ENCODE assay signal across 28 cellular contexts in genomic region chr9:137293094-137293481, GRCh38. TPM values are rescaled to one million over a fixed set of nuclear protein-coding genes. Genes with fewer than 3 reads are reported as not detected.
DNase-seq lines count a peak whose midpoint lies in the region; ATAC-seq and TF ChIP-seq lines count a peak whose summit lies in the region.
"Had no signal": no experiment of that assay in that cellular context is flagged by ENCODE, and none has a peak within 500 bp of the region (broad histone marks: within the 10 kb centered on the region; RNA-seq: fewer than 3 reads in every experiment).

No MANE protein-coding gene starts in this region.

- H3K18ac ChIP-seq in mesendoderm (ENCODE audit: low read length) = no peak overlapping the region

- H2AK5ac ChIP-seq in mesendoderm (ENCODE audit: low read length) = no peak overlapping the region

- H3K4me2 ChIP-seq in mesendoderm (ENCODE audit: low read length) = no peak overlapping the region

- ATAC-seq in upper lobe of left lung (ENCODE audit: low FRiP score in 2 of 2) (no peak), left lobe of liver (no peak)
- ATAC-seq: activated CD8-positive, alpha-beta T cell treated with anti-CD3 and anti-CD28 coated beads, Interleukin-2, amount 10 ng/mL, durations not matched to agents 7 days and 5 days had no signal

- no peak overlapping the region for H3K4me3 ChIP-seq in Peyer's patch
- H3K4me3 ChIP-seq in endodermal cell (ENCODE audit: low read length) = no peak overlapping the region
- peak overlapping the region in 1 of 4 donors; percentile 46 for H3K4me3 ChIP-seq in upper lobe of left lung
- H3K4me3 ChIP-seq in mesendoderm (ENCODE audit: low read length) = no peak overlapping the region
- H3K4me3 ChIP-seq: tibial nerve had no signal

- 90 to 91% methylated on average over 6 to 15 of the region's 15 CpGs for WGBS in endodermal cell (ENCODE audit: insufficient coverage in 1 of 2, insufficient read length in 1 of 2), 2 experiments
- WGBS in upper lobe of left lung, 2 donors = 72% methylated on average over 14 to 15 of the region's 15 CpGs
- WGBS in mesendoderm (ENCODE audit: extremely low coverage, insufficient coverage, low lambda C conversion rate) = no CpG with 5 or more reads among the region's 15 CpGs

- H3K4me3 Mint-ChIP-seq in endodermal cell (no peak overlapping the region), neural crest cell (peak overlapping the region; percentile 51)
- H3K4me3 Mint-ChIP-seq: activated CD8-positive, alpha-beta T cell treated with anti-CD3 and anti-CD28 coated beads, Interleukin-2, amount 10 ng/mL, durations not matched to agents 7 days and 5 days; activated naive CD8-positive, alpha-beta T cell treated with anti-CD3 and anti-CD28 coated beads, Interleukin-2, amount 10 ng/mL, durations not matched to agents 7 days and 5 days; T-helper 1 cell treated with Interleukin-12 subunit alpha and Interleukin-12 subunit beta and Interleukin-4 antibody, amounts not matched to agents 30 μg/mL and 1 μg/mL, for 36 hours had no signal

- no peak overlapping the region for H2BK15ac ChIP-seq in mesendoderm (replicated peaks; ENCODE audit: low read depth)

- H3K36me3 Mint-ChIP-seq in endodermal cell (ENCODE audit: low read depth) (no peaks in the 10 kb centered on the region), neural crest cell (ENCODE audit: low read depth) (no peaks in the 10 kb centered on the region)
- H3K36me3 Mint-ChIP-seq: activated naive CD8-positive, alpha-beta T cell treated with anti-CD3 and anti-CD28 coated beads, Interleukin-2, amount 10 ng/mL, durations not matched to agents 7 days and 5 days had no signal

- H3K27ac Mint-ChIP-seq in endodermal cell = no peak overlapping the region
- H3K27ac Mint-ChIP-seq in neural crest cell (ENCODE audit: unreplicated experiment) = no peak overlapping the region
- H3K27ac Mint-ChIP-seq: activated CD8-positive, alpha-beta T cell treated with anti-CD3 and anti-CD28 coated beads, Interleukin-2, amount 10 ng/mL, durations not matched to agents 7 days and 5 days; activated naive CD8-positive, alpha-beta T cell treated with anti-CD3 and anti-CD28 coated beads, Interleukin-2, amount 10 ng/mL, durations not matched to agents 7 days and 5 days; T-helper 1 cell treated with Interleukin-12 subunit alpha and Interleukin-12 subunit beta and Interleukin-4 antibody, amounts not matched to agents 30 μg/mL and 1 μg/mL, for 36 hours had no signal

- H3K27ac ChIP-seq in Peyer's patch = peak overlapping the region in 3 of 4 donors; percentile 84 to 99 (median 96)
- H3K27ac ChIP-seq in endodermal cell (ENCODE audit: low read depth, low read length) = no peak overlapping the region
- peak overlapping the region; percentile 55 to 91 (median 86) for H3K27ac ChIP-seq in upper lobe of left lung
- no peak overlapping the region for H3K27ac ChIP-seq in mesendoderm (ENCODE audit: low read depth, low read length)

- H3K79me1 ChIP-seq in mesendoderm (ENCODE audit: low read length) = no peaks in the 10 kb centered on the region

- H4K8ac ChIP-seq in mesendoderm (ENCODE audit: low read depth, low read length) = no peak overlapping the region

- H2BK5ac ChIP-seq in mesendoderm (ENCODE audit: low read length) = no peak overlapping the region

- H3K4me1 Mint-ChIP-seq in endodermal cell (peaks cover 5% of the 10 kb centered on the region), neural crest cell (peaks cover 14% of the 10 kb centered on the region)

- no peak for TF ChIP-seq EP300 in upper lobe of left lung (IDR thresholded peaks at IDR 0.05)

- no peaks in the 10 kb centered on the region for H3K27me3 ChIP-seq in Peyer's patch
- H3K27me3 ChIP-seq in endodermal cell (ENCODE audit: control insufficient read depth, insufficient read depth, low read length, poor library complexity, severe bottlenecking) = peaks cover 29% of the 10 kb centered on the region
- H3K27me3 ChIP-seq in upper lobe of left lung = peaks cover 0 to 18% (median 8%) of the 10 kb centered on the region in 4 donors
- peaks cover 6% of the 10 kb centered on the region for H3K27me3 ChIP-seq in mesendoderm (ENCODE audit: insufficient read depth, low read length, poor library complexity)

- H3K56ac ChIP-seq in mesendoderm (ENCODE audit: low read length) = no peak overlapping the region

- H2BK120ac ChIP-seq in mesendoderm (ENCODE audit: low read depth, low read length) = no peak overlapping the region

- TF ChIP-seq CTCF in Peyer's patch (IDR thresholded peaks at IDR 0.05) (no peak), endodermal cell (conservative IDR thresholded peaks at IDR 0.05) (no peak), neural crest cell (conservative IDR thresholded peaks at IDR 0.05) (no peak), upper lobe of left lung (IDR thresholded peaks at IDR 0.05) (no peak)

- H3K9me3 Mint-ChIP-seq in endodermal cell = peaks cover 5% of the 10 kb centered on the region
- no peaks in the 10 kb centered on the region for H3K9me3 Mint-ChIP-seq in neural crest cell
- H3K9me3 Mint-ChIP-seq: activated naive CD8-positive, alpha-beta T cell treated with anti-CD3 and anti-CD28 coated beads, Interleukin-2, amount 10 ng/mL, durations not matched to agents 7 days and 5 days; T-helper 1 cell treated with Interleukin-12 subunit alpha and Interleukin-12 subunit beta and Interleukin-4 antibody, amounts not matched to agents 30 μg/mL and 1 μg/mL, for 36 hours had no signal

- peaks cover 42% of the 10 kb centered on the region for H3K27me3 Mint-ChIP-seq in endodermal cell (ENCODE audit: insufficient read depth)
- H3K27me3 Mint-ChIP-seq in neural crest cell (ENCODE audit: low read depth) = peaks cover 13% of the 10 kb centered on the region

- peak in 1 of 3 donors; percentile 53 for DNase-seq in Peyer's patch
- peak; percentile 53 for DNase-seq in endodermal cell
- DNase-seq in neural crest cell (ENCODE audit: low read depth, low spot score) = no peak
- peak in 1 of 2 donors; percentile 36 for DNase-seq in upper lobe of left lung
- DNase-seq in left lobe of liver (ENCODE audit: low spot score) = no peak
- no peak for DNase-seq in cerebellum (ENCODE audit: low spot score)
- DNase-seq in mesendoderm = no peak
- DNase-seq: activated CD4-positive, alpha-beta T cell treated with anti-CD3 and anti-CD28 coated beads for 1 hour; activated CD8-positive, alpha-beta T cell treated with anti-CD3 and anti-CD28 coated beads, Interleukin-2, amount 10 ng/mL, durations not matched to agents 7 days and 5 days; activated effector memory CD4-positive, alpha-beta T cell treated with anti-CD3 and anti-CD28 coated beads, Interleukin-2, amount 50 U/mL, for 16 hours; activated naive CD8-positive, alpha-beta T cell treated with anti-CD3 and anti-CD28 coated beads, Interleukin-2, amount 10 ng/mL, durations not matched to agents 7 days and 5 days; activated T-cell treated with anti-CD3 and anti-CD28 coated beads for 4 hours; C1 segment of cervical spinal cord; central memory CD4-positive, alpha-beta T cell; HCEC 1CT; islet precursor cell; NCI-H1092; NCI-H187; NCI-H526; RPMI8226; stimulated activated CD4-positive, alpha-beta T cell treated with anti-CD3 and anti-CD28 coated beads, Interleukin-2, amount 100 ng/mL, for 24 hours had no signal

- H3K4ac ChIP-seq in mesendoderm (ENCODE audit: low read depth, low read length) = no peak overlapping the region

- no peak overlapping the region for H4K5ac ChIP-seq in mesendoderm (ENCODE audit: low read length)

- no peak overlapping the region for H3K9ac ChIP-seq in endodermal cell (ENCODE audit: extremely low read depth, low read length, poor library complexity, severe bottlenecking)
- H3K9ac ChIP-seq in mesendoderm (ENCODE audit: low read length) = no peak overlapping the region

- H3K9me3 ChIP-seq in Peyer's patch (no peaks in the 10 kb centered on the region), endodermal cell (ENCODE audit: control insufficient read depth, low read length) (no peaks in the 10 kb centered on the region), upper lobe of left lung (no peaks in the 10 kb centered on the region)

- TF ChIP-seq POLR2A in Peyer's patch (IDR thresholded peaks at IDR 0.05) (no peak), upper lobe of left lung (IDR thresholded peaks at IDR 0.05) (no peak)

- H3K79me2 ChIP-seq in mesendoderm (ENCODE audit: control insufficient read depth, insufficient read depth, low read length) = no peaks in the 10 kb centered on the region

- H3K36me3 ChIP-seq in Peyer's patch (no peaks in the 10 kb centered on the region), endodermal cell (ENCODE audit: control insufficient read depth, insufficient read depth, low read length) (no peaks in the 10 kb centered on the region), upper lobe of left lung (no peaks in the 10 kb centered on the region), mesendoderm (ENCODE audit: control insufficient read depth, insufficient read depth, low read length) (no peaks in the 10 kb centered on the region)
- H3K36me3 ChIP-seq: tibial nerve had no signal

- H3K4me1 ChIP-seq in Peyer's patch (peaks cover 5 to 30% (median 13%) of the 10 kb centered on the region in 4 donors), endodermal cell (ENCODE audit: control insufficient read depth, insufficient read depth, low read length) (no peaks in the 10 kb centered on the region), upper lobe of left lung (peaks cover 25 to 45% (median 34%) of the 10 kb centered on the region in 4 donors), mesendoderm (ENCODE audit: control insufficient read depth, low read depth, low read length) (no peaks in the 10 kb centered on the region)

- no peak overlapping the region for H3K23ac ChIP-seq in mesendoderm (ENCODE audit: low read length)

RNA-seq across cellular contexts. Expression of gene NRARP, which starts 9.0 kb away (rescaled TPM):
- total RNA-seq in Peyer's patch (10 to 100 TPM; 35.3 to 56.1 (median 43.8) TPM), endodermal cell (10 to 100 TPM; 12.1 to 12.9 TPM), neural crest cell (31.7 and 33.7 TPM in 2 replicates), upper lobe of left lung (10 to 100 TPM in 3 of 6 donors, 1 to 10 TPM in 3; 3.1 to 26.9 (median 9.5) TPM), left lobe of liver (1.3 TPM), cerebellum (4.4 TPM)
- polyA plus RNA-seq in endodermal cell (2013, experiment 1 of 2) = 59.0 TPM
- polyA plus RNA-seq in endodermal cell (2013, experiment 2 of 2) = 52.6 TPM
- 4.0 TPM for polyA plus RNA-seq in mesendoderm (2013, experiment 1 of 2)
- 4.5 TPM for polyA plus RNA-seq in mesendoderm (2013, experiment 2 of 2)

RNA-seq across cellular contexts. Expression of gene TOR4A, which starts 15.6 kb away (rescaled TPM):
- 10 to 100 TPM; 33.8 to 45.7 (median 39.2) TPM for total RNA-seq in Peyer's patch
- total RNA-seq in endodermal cell = 10 to 100 TPM; 14.2 to 18.9 TPM
- polyA plus RNA-seq in endodermal cell (2013, experiment 1 of 2) = 4.6 TPM
- polyA plus RNA-seq in endodermal cell (2013, experiment 2 of 2) = 5.1 TPM
- 0.75 and 0.86 TPM in 2 replicates for total RNA-seq in neural crest cell
- total RNA-seq in upper lobe of left lung = 10 to 100 TPM; 31.5 to 62.6 (median 39.2) TPM
- 3.6 TPM for total RNA-seq in left lobe of liver
- 0.91 TPM for total RNA-seq in cerebellum
- 4.1 TPM for polyA plus RNA-seq in mesendoderm (2013, experiment 1 of 2)
- 4.0 TPM for polyA plus RNA-seq in mesendoderm (2013, experiment 2 of 2)

RNA-seq across cellular contexts. Expression of gene NELFB, which starts 38.0 kb away (rescaled TPM):
- total RNA-seq in Peyer's patch = 10 to 100 TPM; 47.4 to 57.8 (median 50.2) TPM
- 10 to 100 TPM; 73.3 to 86.6 TPM for total RNA-seq in endodermal cell
- polyA plus RNA-seq in endodermal cell (2013, experiment 1 of 2) = 56.8 TPM
- polyA plus RNA-seq in endodermal cell (2013, experiment 2 of 2) = 55.1 TPM
- total RNA-seq in neural crest cell = 76.7 and 79.0 TPM in 2 replicates
- total RNA-seq in upper lobe of left lung = 10 to 100 TPM; 31.8 to 55.6 (median 49.8) TPM
- 22.2 TPM for total RNA-seq in left lobe of liver
- 27.1 TPM for total RNA-seq in cerebellum
- polyA plus RNA-seq in mesendoderm (2013, experiment 1 of 2) = 39.7 TPM
- 39.7 TPM for polyA plus RNA-seq in mesendoderm (2013, experiment 2 of 2)

RNA-seq across cellular contexts. Expression of gene STPG3, which starts 42.0 kb away (rescaled TPM):
- not detected for total RNA-seq in Peyer's patch
- not detected for total RNA-seq in endodermal cell
- polyA plus RNA-seq in endodermal cell (2013, experiment 1 of 2) = not detected
- not detected for polyA plus RNA-seq in endodermal cell (2013, experiment 2 of 2)
- total RNA-seq in neural crest cell = 0.26 TPM in 1 of 2 replicates, not detected in the other
- total RNA-seq in upper lobe of left lung = under 1 TPM in 1 of 6 donors, not detected in 5; 0.23 TPM
- not detected for total RNA-seq in left lobe of liver
- total RNA-seq in cerebellum = not detected
- polyA plus RNA-seq in mesendoderm (2013, experiment 1 of 2) = 0.14 TPM
- polyA plus RNA-seq in mesendoderm (2013, experiment 2 of 2) = 0.15 TPM
- total RNA-seq: activated CD8-positive, alpha-beta T cell treated with anti-CD3 and anti-CD28 coated beads, Interleukin-2, amount 10 ng/mL, durations not matched to agents 7 days and 5 days; activated naive CD8-positive, alpha-beta T cell treated with anti-CD3 and anti-CD28 coated beads, Interleukin-2, amount 10 ng/mL, durations not matched to agents 7 days and 5 days; astrocyte; dermis microvascular lymphatic vessel endothelial cell; glomerular endothelial cell; HT-29; lung microvascular endothelial cell; tibial nerve had no signal

RNA-seq across cellular contexts. Expression of gene TUBB4B, which starts 52.0 kb away (rescaled TPM):
- total RNA-seq in Peyer's patch = 100 to 1,000 TPM; 174 to 409 (median 322) TPM
- total RNA-seq in endodermal cell = 100 to 1,000 TPM; 328 to 415 TPM
- 395 TPM for polyA plus RNA-seq in endodermal cell (2013, experiment 1 of 2)
- polyA plus RNA-seq in endodermal cell (2013, experiment 2 of 2) = 425 TPM
- total RNA-seq in neural crest cell = 329 and 336 TPM in 2 replicates
- total RNA-seq in upper lobe of left lung = 100 to 1,000 TPM; 120 to 539 (median 227) TPM
- total RNA-seq in left lobe of liver = 123 TPM
- 62.8 TPM for total RNA-seq in cerebellum
- polyA plus RNA-seq in mesendoderm (2013, experiment 1 of 2) = 288 TPM
- 285 TPM for polyA plus RNA-seq in mesendoderm (2013, experiment 2 of 2)

Comparison
In these comparisons a context has a peak if more than half of its experiments do, and no peak if none do; other contexts are left out.
1. H3K27ac ChIP-seq: peak in Peyer's patch (3 of 4) and upper lobe of left lung (4 of 4); none in endodermal cell (single experiment) and mesendoderm (single experiment).